In genomic region chr9:120622790-120623189, GRCh38 we compare ENCODE assay signal across 29 cellular contexts.
"Had no signal": no experiment of that assay in that cellular context is flagged by ENCODE, and none has a peak within 500 bp of the region (broad histone marks: within the 10 kb centered on the region; RNA-seq: fewer than 3 reads in every experiment).

No MANE protein-coding gene starts in this region.

- H3K4me3 ChIP-seq: left lung, lower lobe of right lung, neural progenitor cell, ovary, right atrium auricular region, skin epidermis, stomach, testis, thyroid gland, transverse colon, upper lobe of left lung, vagina had no signal

- H2AFZ ChIP-seq: neural progenitor cell had no signal

- H3K4me1 ChIP-seq: right atrium auricular region, testis had no signal

- H3K27me3 ChIP-seq: left lung, neural progenitor cell, ovary, right atrium auricular region, stomach, testis, thyroid gland, transverse colon, upper lobe of left lung, vagina had no signal

- H3K9me3 ChIP-seq: left lung, lower lobe of right lung, ovary, right atrium auricular region, stomach, testis, thyroid gland, transverse colon, upper lobe of left lung, vagina had no signal

- H3K9ac ChIP-seq: neural progenitor cell had no signal

- FAIRE-seq: islet of Langerhans, kidney had no signal

- DNase-seq: hypothalamus; immature natural killer cell; kidney; left colon; left lung; lower lobe of right lung; mammary epithelial cell; mesendoderm; naive B cell; natural killer cell; nephron progenitor cell; ovary; stimulated activated CD4-positive, alpha-beta T cell treated with anti-CD3 and anti-CD28 coated beads, Interleukin-12 subunit alpha, Interleukin-12 subunit beta, amount 100 ng/mL, for 4 hours; stimulated activated CD4-positive, alpha-beta T cell treated with anti-CD3 and anti-CD28 coated beads, Interleukin-15, amount 100 ng/mL, for 24 hours; stimulated activated CD4-positive, alpha-beta T cell treated with anti-CD3 and anti-CD28 coated beads, Interleukin-2, amount 100 ng/mL, for 24 hours; stimulated activated CD4-positive, alpha-beta T cell treated with anti-CD3 and anti-CD28 coated beads, Interleukin-4, amount 100 ng/mL, for 1 hour; stimulated activated naive B cell treated with anti-CD40 and anti-IgM and Interleukin-4, amounts not matched to agents 10 μg/mL and 1 μg/mL and 100 μg/mL, for 72 hours; stimulated activated naive CD8-positive, alpha-beta T cell treated with anti-CD3 and anti-CD28 coated beads, Interleukin-15, Interleukin-2, amounts not matched to agents 100 U/mL and 50 U/mL, for 24 hours; stomach; testis; thyroid gland; transverse colon; upper lobe of left lung had no signal

- ATAC-seq: left colon; left lung; lower lobe of right lung; natural killer cell; sciatic nerve; stimulated activated naive B cell treated with anti-CD40 and anti-IgM and Interleukin-4, amounts not matched to agents 10 μg/mL and 1 μg/mL and 100 μg/mL, for 72 hours; stimulated activated naive CD8-positive, alpha-beta T cell treated with anti-CD3 and anti-CD28 coated beads, Interleukin-15, Interleukin-2, amounts not matched to agents 100 U/mL and 50 U/mL, for 24 hours had no signal

- H3K36me3 ChIP-seq: neural progenitor cell, ovary, thyroid gland, transverse colon, vagina had no signal

- H3K27ac ChIP-seq: left lung, lower lobe of right lung, ovary, right atrium auricular region, skin epidermis, stomach, testis, transverse colon, upper lobe of left lung, vagina had no signal
